26 cellular contexts compared by ENCODE assay signal in the genomic region with DNA sequence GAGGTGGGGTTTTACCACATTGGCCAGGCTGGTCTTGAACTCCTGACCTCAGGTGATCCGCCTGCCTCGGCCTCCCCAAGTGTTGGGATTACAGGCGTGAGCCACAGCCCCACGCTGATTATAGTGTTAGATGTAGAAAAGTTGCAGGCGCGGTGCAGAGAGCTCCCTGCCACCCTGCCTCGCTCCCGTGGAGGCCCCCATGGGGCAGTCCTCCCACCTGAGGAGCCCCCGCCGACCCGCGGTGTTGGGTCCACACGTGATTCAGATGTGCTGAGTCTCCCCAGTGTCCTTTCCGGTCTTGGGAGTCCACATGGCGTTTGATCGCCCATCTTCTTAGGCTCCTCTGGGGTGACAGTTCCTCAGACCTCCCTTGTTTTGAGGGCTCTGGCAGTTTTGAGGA. TPM values are rescaled to one million over a fixed set of nuclear protein-coding genes. Genes with fewer than 3 reads are reported as not detected.
A peak's percentile ranks its signal among the peaks of the same experiment; 100 is the strongest.
DNase-seq lines count a peak whose midpoint lies in the region; ATAC-seq, FAIRE-seq and TF ChIP-seq lines count a peak whose summit lies in the region.
"Had no signal": no experiment of that assay in that cellular context is flagged by ENCODE, and none has a peak within 500 bp of the region (broad histone marks: within the 10 kb centered on the region; RNA-seq: fewer than 3 reads in every experiment).

No MANE protein-coding gene starts in this region.

- H3K4me1 ChIP-seq in OCI-LY1 (ENCODE audit: insufficient read depth, low read length, severe bottlenecking) (peaks cover 23% of the 10 kb centered on the region), K562 (replicated peaks in 1 of 2; ENCODE audit: control insufficient read depth in 2 of 2, insufficient read depth in 2 of 2, low read length in 2 of 2) (peaks cover 3 to 31% of the 10 kb centered on the region in 2 experiments; a peak in 4 of 5 replicates), neuronal stem cell (ENCODE audit: control insufficient read depth in 2 of 2, insufficient read depth in 1 of 2, low read depth in 1 of 2, low read length in 2 of 2) (peaks cover 4 to 5% of the 10 kb centered on the region in 2 donors), sigmoid colon (peaks cover 0 to 8% (median 8%) of the 10 kb centered on the region in 4 donors)
- H3K4me1 ChIP-seq: BE2C had no signal

- POLR2A ChIA-PET in K562 (lab: Yijun Ruan, JAX) = interaction anchor here (1.3 kb wide), 1 partner anchor 22 kb away, joined by 3 read pairs; no protein-coding TSS in a partner anchor

- no peaks in the 10 kb centered on the region for H3F3A ChIP-seq in OCI-LY1 (ENCODE audit: insufficient read depth, low read length)

- no TSS peak for BruUV-seq in K562 (replicated peaks; lab: Mats Ljungman, UMichigan)

- TF ChIP-seq POLR2A in K562 (conservative IDR thresholded peaks at IDR 0.05) = no peak
- TF ChIP-seq POLR2A in sigmoid colon (IDR thresholded peaks at IDR 0.05) = no peak

- no peak overlapping the region for H4K91ac ChIP-seq in neuronal stem cell (ENCODE audit: low read depth, low read length, poor library complexity)

- DNase-seq in K562 (ENCODE audit: extremely low read depth in 1 of 4, low spot score in 3 of 4) = no peak
- DNase-seq in neuronal stem cell (ENCODE audit: low spot score) = no peak
- DNase-seq in T-helper 17 cell = no peak
- DNase-seq in sigmoid colon = no peak
- DNase-seq in dermis blood vessel endothelial cell = no peak
- DNase-seq: 8988T; ACHN; AML-193; BE2C; CD4-positive, alpha-beta T cell; CD8-positive, alpha-beta memory T cell; DMS 273 treated with DMSO at 0.1 percent for 48 hours; DMS79; EL; GDM1; H9 had no signal

- no peaks in the 10 kb centered on the region for H3K9me1 ChIP-seq in K562 (ENCODE audit: control insufficient read depth, insufficient read depth, low read length)

- H3K4ac ChIP-seq in neuronal stem cell (ENCODE audit: low read length) = no peak overlapping the region

- no peak for FAIRE-seq in K562 (lab: Jason Lieb, UNC)
- FAIRE-seq: A549, D721Med, GM12878, GM19239 had no signal

- H3K4me3 ChIP-seq in OCI-LY1 (ENCODE audit: low read depth, low read length, poor library complexity, severe bottlenecking) = no peak overlapping the region
- H3K4me3 ChIP-seq in K562 = no peak overlapping the region
- H3K4me3 ChIP-seq in neuronal stem cell (ENCODE audit: low read length in 2 of 2) = no peak overlapping the region
- H3K4me3 ChIP-seq in sigmoid colon = no peak overlapping the region
- H3K4me3 ChIP-seq: A549; BLaER1 treated with 17β-estradiol and CSF1 and Interleukin-3, amounts not matched to agents 10 nM and 100 nM; GM12878; GM23338 had no signal

- H3K27me3 ChIP-seq in OCI-LY1 (ENCODE audit: insufficient read depth, low read length) (no peaks in the 10 kb centered on the region), K562 (ENCODE audit: control insufficient read depth in 2 of 2, insufficient read depth in 2 of 2, low read length in 2 of 2) (no peaks in the 10 kb centered on the region), neuronal stem cell (ENCODE audit: control insufficient read depth in 3 of 3, insufficient read depth in 3 of 3, low read depth in 1 of 3, low read length in 3 of 3) (no peaks in the 10 kb centered on the region), sigmoid colon (no peaks in the 10 kb centered on the region)
- H3K27me3 ChIP-seq: BE2C; BLaER1 treated with 17β-estradiol and CSF1 and Interleukin-3, amounts not matched to agents 10 nM and 100 nM had no signal

- in situ Hi-C loops in K562 (cut with MboI) = no loop called here

- peaks cover 63% of the 10 kb centered on the region for H3K36me3 ChIP-seq in OCI-LY1 (ENCODE audit: insufficient read depth, low read length)
- H3K36me3 ChIP-seq in K562 (ENCODE audit: control insufficient read depth, insufficient read depth, low read length) = peaks cover 70% of the 10 kb centered on the region; the same call in 2 of the 3 replicates
- peaks cover 37 to 78% of the 10 kb centered on the region in 2 donors for H3K36me3 ChIP-seq in neuronal stem cell (replicated peaks in 1 of 2; ENCODE audit: control insufficient read depth in 2 of 2, insufficient read depth in 2 of 2, low read length in 2 of 2)
- peaks cover 20 to 70% (median 32%) of the 10 kb centered on the region in 4 donors for H3K36me3 ChIP-seq in sigmoid colon

- CTCF ChIA-PET in K562 (lab: Yijun Ruan, JAX; ENCODE audit: low intra/inter-chr PET ratio) = no interaction called here

- H3K9me3 ChIP-seq in OCI-LY1 (ENCODE audit: low read length) (no peaks in the 10 kb centered on the region), K562 (replicated peaks; ENCODE audit: control insufficient read depth, insufficient read depth, low read depth, low read length) (no peaks in the 10 kb centered on the region), neuronal stem cell (replicated peaks in 1 of 2; ENCODE audit: control insufficient read depth in 2 of 2, insufficient read depth in 1 of 2, low read depth in 1 of 2, low read length in 2 of 2) (peaks cover 0 to 2% of the 10 kb centered on the region in 2 donors), T-helper 17 cell (ENCODE audit: control insufficient read depth, low read length, poor library complexity, severe bottlenecking) (no peaks in the 10 kb centered on the region), sigmoid colon (no peaks in the 10 kb centered on the region)
- H3K9me3 ChIP-seq: A549; BE2C; BLaER1 treated with 17β-estradiol and CSF1 and Interleukin-3, amounts not matched to agents 10 nM and 100 nM had no signal

- H2AK5ac ChIP-seq in neuronal stem cell (ENCODE audit: low read depth, low read length) = no peak overlapping the region

- H3K79me1 ChIP-seq in neuronal stem cell (ENCODE audit: low read depth, low read length) = peaks cover 5% of the 10 kb centered on the region

- no peaks in the 10 kb centered on the region for H3K27me3 Mint-ChIP-seq in T-helper 17 cell
- H3K27me3 Mint-ChIP-seq: CD4-positive, alpha-beta T cell; CD8-positive, alpha-beta memory T cell had no signal

- H3K4me3 Mint-ChIP-seq in T-helper 17 cell = no peak overlapping the region
- H3K4me3 Mint-ChIP-seq: CD14-positive monocyte; CD4-positive, alpha-beta T cell; GM23338; H9 had no signal

- H3K14ac ChIP-seq in neuronal stem cell (ENCODE audit: low read length) = no peak overlapping the region

- intact Hi-C loops in K562 (cut with micrococcal nuclease) = no loop called here
- intact Hi-C loops in sigmoid colon (cut with DNase I) = loop anchor here (5.0 kb wide), 2 partner anchors 48 to 218 kb away; partner anchors contain the start of gene SPG7

- no peak overlapping the region for H2BK15ac ChIP-seq in neuronal stem cell (ENCODE audit: low read length)

- H4K20me1 ChIP-seq in OCI-LY1 (ENCODE audit: insufficient read depth, low read length) = no peaks in the 10 kb centered on the region
- H4K20me1 ChIP-seq in K562 (replicated peaks; ENCODE audit: control insufficient read depth, insufficient read depth, low read length) = no peaks in the 10 kb centered on the region

- H3K4me2 ChIP-seq in OCI-LY1 (ENCODE audit: low read length) (no peak overlapping the region; the same call in 1 of the 2 replicates), K562 (ENCODE audit: insufficient read depth, low read length) (no peak overlapping the region), neuronal stem cell (ENCODE audit: insufficient read depth, low read length, poor library complexity, severe bottlenecking) (no peak overlapping the region)
- H3K4me2 ChIP-seq: A549, GM23338 had no signal

- ATAC-seq in K562 = no peak
- no peak for ATAC-seq in T-helper 17 cell
- ATAC-seq: A549, GM12878, GM23338, HCT116 had no signal

- peak overlapping the region; percentile 69 for H3K27ac ChIP-seq in OCI-LY1 (ENCODE audit: low read depth, low read length, poor library complexity, severe bottlenecking)
- no peak overlapping the region for H3K27ac ChIP-seq in K562 (ENCODE audit: extremely low read depth, low read depth, low read length)
- no peak overlapping the region for H3K27ac ChIP-seq in neuronal stem cell (replicated peaks; ENCODE audit: low read length)
- H3K27ac ChIP-seq in sigmoid colon = no peak overlapping the region
- H3K27ac ChIP-seq: A549 had no signal

- H3K79me2 ChIP-seq in OCI-LY1 (ENCODE audit: insufficient read depth, low read length) (no peaks in the 10 kb centered on the region), K562 (ENCODE audit: control insufficient read depth, insufficient read depth, low read length) (peaks cover 7% of the 10 kb centered on the region; the same call in 2 of the 3 replicates)

- no peak overlapping the region for H3K18ac ChIP-seq in neuronal stem cell (ENCODE audit: low read length)

- H2BK120ac ChIP-seq in neuronal stem cell (ENCODE audit: low read depth, low read length) = no peak overlapping the region

- H2AFZ ChIP-seq in OCI-LY1 (ENCODE audit: low read length) (no peak overlapping the region), K562 (ENCODE audit: low read depth, low read length) (no peak overlapping the region), neuronal stem cell (ENCODE audit: low read length) (no peak overlapping the region)
- H2AFZ ChIP-seq: GM23338 had no signal

- TF ChIP-seq EP300 in K562 (IDR thresholded peaks at IDR 0.05; ENCODE audit: low read length) (no peak), sigmoid colon (IDR thresholded peaks at IDR 0.05) (no peak)

- H3K23ac ChIP-seq in neuronal stem cell (ENCODE audit: low read depth, low read length, poor library complexity) = no peak overlapping the region

- TF ChIP-seq CTCF in OCI-LY1 (IDR thresholded peaks at IDR 0.05; ENCODE audit: low read length) (no peak), K562 (IDR thresholded peaks at IDR 0.05 in 2 of 3, conservative IDR thresholded peaks at IDR 0.05 in 1 of 3; ENCODE audit: insufficient read depth in 2 of 3, low read depth in 1 of 3, low read length in 3 of 3) (no peak), sigmoid colon (IDR thresholded peaks at IDR 0.05) (no peak)

- H3K9ac ChIP-seq in OCI-LY1 (ENCODE audit: low read length) = peak overlapping the region; percentile 28; the same call in 1 of the 2 replicates
- H3K9ac ChIP-seq in K562 (ENCODE audit: insufficient read depth in 1 of 2, low read depth in 2 of 2, low read length in 2 of 2) = no peak overlapping the region
- H3K9ac ChIP-seq in neuronal stem cell (ENCODE audit: low read depth, low read length, poor library complexity) = no peak overlapping the region

- H2BK12ac ChIP-seq in neuronal stem cell (ENCODE audit: low read length) = no peak overlapping the region

- H3K4me1 Mint-ChIP-seq in T-helper 17 cell = peaks cover 6% of the 10 kb centered on the region

- no peaks in the 10 kb centered on the region for H3K36me3 Mint-ChIP-seq in T-helper 17 cell (ENCODE audit: low read depth)

- no peaks in the 10 kb centered on the region for H3K9me2 ChIP-seq in OCI-LY1 (ENCODE audit: low read depth, low read length)

- no peak overlapping the region for H4K8ac ChIP-seq in neuronal stem cell (ENCODE audit: low read depth, low read length)

- peak overlapping the region; percentile 42 for H2BK5ac ChIP-seq in neuronal stem cell (ENCODE audit: low read length)

- 90% methylated on average over 13 of the region's 16 CpGs for WGBS in K562 (ENCODE audit: insufficient coverage, low coverage, missing lambda C conversion rate)
- WGBS in neuronal stem cell (ENCODE audit: extremely low coverage in 2 of 2, insufficient read length in 2 of 2, insufficient replicate concordance in 1 of 2), 2 donors = no CpG with 5 or more reads among the region's 16 CpGs
- WGBS in sigmoid colon, 2 donors = 95% methylated on average over 16 of the region's 16 CpGs

- H3K27ac Mint-ChIP-seq in T-helper 17 cell = no peak overlapping the region
- H3K27ac Mint-ChIP-seq: CD14-positive monocyte; CD4-positive, alpha-beta T cell; GM23338 had no signal

- TF ChIP-seq RAD21 in K562 (CRISPR knock-in tag; conservative IDR thresholded peaks at IDR 0.05 in 1 of 2, IDR thresholded peaks at IDR 0.05 in 1 of 2) = no peak

RNA-seq across cellular contexts. Expression of gene RPL13, which starts 5.2 kb away (rescaled TPM):
- total RNA-seq in K562 (2011; cell fraction: chromatin; rRNA removed; ENCODE audit: low replicate concordance) = 190 and 375 TPM in 2 replicates
- total RNA-seq in K562 (2011; cell fraction: nucleolus; rRNA removed) = 1,145 and 1,282 TPM in 2 replicates
- total RNA-seq in K562 (2011; cell fraction: nucleoplasm; rRNA removed) = 741 and 1,472 TPM in 2 replicates
- total RNA-seq in K562 (2014; rRNA removed) (6,042 and 8,261 TPM in 2 replicates), K562 (2014; rRNA removed; fragmentation: Illumina TruSeq; extraction: Trizol) (916 and 1,208 TPM in 2 replicates), K562 (2015; rRNA removed; fragmentation: Illumina TruSeq; extraction: Trizol) (2,074 and 2,169 TPM in 2 replicates), K562 (2021) (2,859 and 3,283 TPM in 2 replicates), T-helper 17 cell (1,000 to 10,000 TPM; 4,192 to 4,476 TPM), sigmoid colon (over 10,000 TPM in 1 of 4 donors, 1,000 to 10,000 TPM in 3; 7,351 to 19,173 (median 8,010) TPM), dermis blood vessel endothelial cell (1,818 and 3,550 TPM in 2 replicates)
- polyA plus RNA-seq in K562 (2011; rRNA removed) (1,633 and 2,887 TPM in 2 replicates), K562 (2014; fragmentation: Illumina TruSeq; extraction: Trizol) (1,258 and 1,518 TPM in 2 replicates), K562 (2014; fragmentation: Nextera tagmentation; extraction: Ambion mirVana) (100 to 1,000 TPM; 227 to 348 TPM), K562 (2014; rRNA removed) (4,293 and 4,381 TPM in 2 replicates), sigmoid colon (1,000 to 10,000 TPM; 3,641 to 7,574 (median 7,371) TPM)
- 3,426 and 8,334 TPM in 2 replicates for polyA plus RNA-seq in K562 (2011; cell fraction: cytosol; rRNA removed)
- polyA plus RNA-seq in K562 (2011; cell fraction: nucleus; rRNA removed) = 2,104 and 2,686 TPM in 2 replicates
- 2,765 and 5,488 TPM in 2 replicates for polyA plus RNA-seq in K562 (2012)
- polyA minus RNA-seq in K562 (2011; rRNA and poly(A)+ RNA removed) = 413 and 474 TPM in 2 replicates
- 1,370 and 2,343 TPM in 2 replicates for polyA minus RNA-seq in K562 (2011; cell fraction: cytosol; rRNA and poly(A)+ RNA removed)
- 505 and 641 TPM in 2 replicates for polyA minus RNA-seq in K562 (2011; cell fraction: nucleus; rRNA and poly(A)+ RNA removed)
- 5,003 TPM for polyA plus RNA-seq in neuronal stem cell (2013, experiment 1 of 2)
- polyA plus RNA-seq in neuronal stem cell (2013, experiment 2 of 2) = 4,966 TPM

RNA-seq across cellular contexts. Expression of gene CPNE7, which starts 20.3 kb away (rescaled TPM):
- total RNA-seq in K562 (2011; cell fraction: chromatin; rRNA removed; ENCODE audit: low replicate concordance) = 170 and 336 TPM in 2 replicates
- total RNA-seq in K562 (2011; cell fraction: nucleolus; rRNA removed) = 170 and 181 TPM in 2 replicates
- total RNA-seq in K562 (2011; cell fraction: nucleoplasm; rRNA removed) = 123 and 131 TPM in 2 replicates
- total RNA-seq in K562 (2014; rRNA removed) (46.8 and 63.6 TPM in 2 replicates), K562 (2014; rRNA removed; fragmentation: Illumina TruSeq; extraction: Trizol) (16.2 and 18.8 TPM in 2 replicates), K562 (2015; rRNA removed; fragmentation: Illumina TruSeq; extraction: Trizol) (16.9 and 18.5 TPM in 2 replicates), K562 (2021) (58.8 and 73.4 TPM in 2 replicates), T-helper 17 cell (1 to 10 TPM; 4.7 to 8.2 TPM), sigmoid colon (under 1 TPM in 2 of 4 donors, not detected in 2; 0.41 to 0.71 TPM), dermis blood vessel endothelial cell (0.85 and 2.6 TPM in 2 replicates)
- polyA plus RNA-seq in K562 (2011; rRNA removed) (32.7 and 33.6 TPM in 2 replicates), K562 (2014; fragmentation: Illumina TruSeq; extraction: Trizol) (31.5 and 39.1 TPM in 2 replicates), K562 (2014; fragmentation: Nextera tagmentation; extraction: Ambion mirVana) (1 to 10 TPM in 1 of 2 experiments, under 1 TPM in 1; 0.30 to 1.9 TPM), K562 (2014; rRNA removed) (67.3 and 78.1 TPM in 2 replicates), sigmoid colon (1 to 10 TPM in 1 of 3 donors, not detected in 2; 3.3 TPM)
- polyA plus RNA-seq in K562 (2011; cell fraction: cytosol; rRNA removed) = 19.6 and 36.0 TPM in 2 replicates
- 330 and 699 TPM in 2 replicates for polyA plus RNA-seq in K562 (2011; cell fraction: nucleus; rRNA removed)
- 44.5 and 48.7 TPM in 2 replicates for polyA plus RNA-seq in K562 (2012)
- polyA minus RNA-seq in K562 (2011; rRNA and poly(A)+ RNA removed) = 9.2 TPM in 2 replicates
- polyA minus RNA-seq in K562 (2011; cell fraction: cytosol; rRNA and poly(A)+ RNA removed) = 10.7 and 11.9 TPM in 2 replicates
- 34.3 and 47.3 TPM in 2 replicates for polyA minus RNA-seq in K562 (2011; cell fraction: nucleus; rRNA and poly(A)+ RNA removed)
- polyA plus RNA-seq in neuronal stem cell (2013, experiment 1 of 2) = 1.4 TPM
- polyA plus RNA-seq in neuronal stem cell (2013, experiment 2 of 2) = 1.6 TPM
- polyA plus RNA-seq: CD14-positive monocyte had no signal

RNA-seq across cellular contexts. Expression of gene SPG7, which starts 47.1 kb away (rescaled TPM):
- total RNA-seq in K562 (2011; cell fraction: chromatin; rRNA removed; ENCODE audit: low replicate concordance) = 538 and 821 TPM in 2 replicates
- total RNA-seq in K562 (2011; cell fraction: nucleolus; rRNA removed) = 360 and 372 TPM in 2 replicates
- total RNA-seq in K562 (2011; cell fraction: nucleoplasm; rRNA removed) = 370 and 431 TPM in 2 replicates
- 67.4 and 136 TPM in 2 replicates for total RNA-seq in K562 (2014; rRNA removed)
- 37.3 and 41.2 TPM in 2 replicates for total RNA-seq in K562 (2014; rRNA removed; fragmentation: Illumina TruSeq; extraction: Trizol)
- total RNA-seq in K562 (2015; rRNA removed; fragmentation: Illumina TruSeq; extraction: Trizol) = 51.9 and 55.5 TPM in 2 replicates
- total RNA-seq in K562 (2021) = 74.8 and 75.4 TPM in 2 replicates
- 44.2 and 53.2 TPM in 2 replicates for polyA plus RNA-seq in K562 (2011; rRNA removed)
- polyA plus RNA-seq in K562 (2011; cell fraction: cytosol; rRNA removed) = 33.7 and 35.7 TPM in 2 replicates
- 243 and 279 TPM in 2 replicates for polyA plus RNA-seq in K562 (2011; cell fraction: nucleus; rRNA removed)
- polyA plus RNA-seq in K562 (2012) = 41.5 and 49.6 TPM in 2 replicates
- polyA plus RNA-seq in K562 (2014; fragmentation: Illumina TruSeq; extraction: Trizol) = 49.2 and 49.4 TPM in 2 replicates
- 1 to 10 TPM; 5.8 to 7.0 TPM for polyA plus RNA-seq in K562 (2014; fragmentation: Nextera tagmentation; extraction: Ambion mirVana)
- polyA plus RNA-seq in K562 (2014; rRNA removed) = 62.6 and 89.1 TPM in 2 replicates
- polyA minus RNA-seq in K562 (2011; rRNA and poly(A)+ RNA removed) = 44.3 and 53.3 TPM in 2 replicates
- 30.5 and 50.1 TPM in 2 replicates for polyA minus RNA-seq in K562 (2011; cell fraction: cytosol; rRNA and poly(A)+ RNA removed)
- 79.4 and 87.9 TPM in 2 replicates for polyA minus RNA-seq in K562 (2011; cell fraction: nucleus; rRNA and poly(A)+ RNA removed)
- polyA plus RNA-seq in neuronal stem cell (2013, experiment 1 of 2) = 43.4 TPM
- 47.1 TPM for polyA plus RNA-seq in neuronal stem cell (2013, experiment 2 of 2)
- 100 to 1,000 TPM; 140 to 154 TPM for total RNA-seq in T-helper 17 cell
- 100 to 1,000 TPM in 2 of 4 donors, 10 to 100 TPM in 2; 69.4 to 211 (median 113) TPM for total RNA-seq in sigmoid colon
- polyA plus RNA-seq in sigmoid colon = 100 to 1,000 TPM in 1 of 3 donors, 10 to 100 TPM in 2; 27.7 to 110 (median 33.6) TPM
- 145 and 170 TPM in 2 replicates for total RNA-seq in dermis blood vessel endothelial cell

RNA-seq across cellular contexts. Expression of gene DPEP1, which starts 58.2 kb away (rescaled TPM):
- total RNA-seq in K562 (2011; cell fraction: chromatin; rRNA removed; ENCODE audit: low replicate concordance) = 0.23 TPM in 1 of 2 replicates, not detected in the other
- 0.67 and 1.3 TPM in 2 replicates for total RNA-seq in K562 (2011; cell fraction: nucleolus; rRNA removed)
- 0.46 TPM in 1 of 2 replicates, not detected in the other for total RNA-seq in K562 (2011; cell fraction: nucleoplasm; rRNA removed)
- total RNA-seq in K562 (2014; rRNA removed) (0.14 TPM in 1 of 2 replicates, not detected in the other), K562 (2014; rRNA removed; fragmentation: Illumina TruSeq; extraction: Trizol) (not detected in 2 replicates), K562 (2015; rRNA removed; fragmentation: Illumina TruSeq; extraction: Trizol) (not detected in 2 replicates), K562 (2021) (0.20 and 0.22 TPM in 2 replicates), T-helper 17 cell (not detected), sigmoid colon (not detected), dermis blood vessel endothelial cell (1.0 and 2.7 TPM in 2 replicates)
- polyA plus RNA-seq in K562 (2011; rRNA removed) (0.31 and 0.34 TPM in 2 replicates), K562 (2014; fragmentation: Illumina TruSeq; extraction: Trizol) (0.08 TPM in 1 of 2 replicates, not detected in the other), K562 (2014; fragmentation: Nextera tagmentation; extraction: Ambion mirVana) (not detected), K562 (2014; rRNA removed) (0.18 TPM in 1 of 2 replicates, not detected in the other), sigmoid colon (1 to 10 TPM in 1 of 3 donors, under 1 TPM in 1, not detected in 1; 0.92 to 1.2 TPM)
- polyA plus RNA-seq in K562 (2011; cell fraction: cytosol; rRNA removed) = 0.22 and 1.2 TPM in 2 replicates
- 1.1 TPM in 2 replicates for polyA plus RNA-seq in K562 (2011; cell fraction: nucleus; rRNA removed)
- polyA plus RNA-seq in K562 (2012) = 0.17 and 0.21 TPM in 2 replicates
- not detected in 2 replicates for polyA minus RNA-seq in K562 (2011; rRNA and poly(A)+ RNA removed)
- not detected in 2 replicates for polyA minus RNA-seq in K562 (2011; cell fraction: cytosol; rRNA and poly(A)+ RNA removed)
- not detected in 2 replicates for polyA minus RNA-seq in K562 (2011; cell fraction: nucleus; rRNA and poly(A)+ RNA removed)
- polyA plus RNA-seq in neuronal stem cell (2013, experiment 1 of 2) = 1.1 TPM
- 0.79 TPM for polyA plus RNA-seq in neuronal stem cell (2013, experiment 2 of 2)
- total RNA-seq: CD4-positive, alpha-beta T cell; CD8-positive, alpha-beta memory T cell; GM12878; H4 had no signal
- polyA plus RNA-seq: CD14-positive monocyte; CD8-positive, alpha-beta memory T cell; GM12878 had no signal
